Comparison of ENCODE assay signal across 26 cellular contexts in genomic region chr2:8115451-8115850, GRCh38.
"Had no signal": no experiment of that assay in that cellular context is flagged by ENCODE, and none has a peak within 500 bp of the region (broad histone marks: within the 10 kb centered on the region; RNA-seq: fewer than 3 reads in every experiment).

No MANE protein-coding gene starts in this region.

- H3K4me3 ChIP-seq: mucosa of descending colon, ovary, right atrium auricular region, skin epidermis, stomach, testis, tibial artery, uterus had no signal

- H3K27ac Mint-ChIP-seq: memory B cell; progenitor cell of endocrine pancreas; stimulated activated naive B cell treated with anti-CD40 and anti-IgM and Interleukin-4, amounts not matched to agents 10 μg/mL and 1 μg/mL and 100 μg/mL, for 72 hours had no signal

- H3K36me3 Mint-ChIP-seq: memory B cell; stimulated activated naive B cell treated with anti-CD40 and anti-IgM and Interleukin-4, amounts not matched to agents 10 μg/mL and 1 μg/mL and 100 μg/mL, for 72 hours had no signal

- H3K4me3 Mint-ChIP-seq: memory B cell; naive thymus-derived CD4-positive, alpha-beta T cell; natural killer cell treated with Interleukin-12 subunit alpha and Interleukin-12 subunit beta and Interleukin-15 and Interleukin-18, amount 100 ng/mL, for 72 hours; stimulated activated naive B cell treated with anti-CD40 and anti-IgM and Interleukin-4, amounts not matched to agents 10 μg/mL and 1 μg/mL and 100 μg/mL, for 72 hours had no signal

- H3K4me1 Mint-ChIP-seq: memory B cell had no signal

- DNase-seq: hippocampal formation; kidney glomerular epithelial cell; left cardiac atrium; midbrain; mucosa of descending colon; naive thymus-derived CD4-positive, alpha-beta T cell; ovary; stimulated activated CD4-positive, alpha-beta T cell treated with anti-CD3 and anti-CD28 coated beads, Interleukin-12 subunit alpha, Interleukin-12 subunit beta, amount 100 ng/mL, for 4 hours; stimulated activated CD4-positive, alpha-beta T cell treated with anti-CD3 and anti-CD28 coated beads, Interleukin-15, amount 100 ng/mL, for 24 hours; stimulated activated CD4-positive, alpha-beta T cell treated with anti-CD3 and anti-CD28 coated beads, Interleukin-2, amount 100 ng/mL, for 24 hours; stimulated activated CD4-positive, alpha-beta T cell treated with anti-CD3 and anti-CD28 coated beads, Interleukin-4, amount 100 ng/mL, for 1 hour; stimulated activated naive B cell treated with anti-CD40 and anti-IgM and Interleukin-4, amounts not matched to agents 10 μg/mL and 1 μg/mL and 100 μg/mL, for 72 hours; stimulated activated naive CD8-positive, alpha-beta T cell treated with anti-CD3 and anti-CD28 coated beads, Interleukin-15, Interleukin-2, amounts not matched to agents 100 U/mL and 50 U/mL, for 24 hours; stomach; testis; tibial artery; trophoblast cell; uterus had no signal

- H3K9me3 ChIP-seq: mucosa of descending colon, ovary, right atrium auricular region, stomach, testis, tibial artery, uterus had no signal

- ATAC-seq: left cardiac atrium; left lobe of liver; mucosa of descending colon; naive thymus-derived CD4-positive, alpha-beta T cell; natural killer cell treated with Interleukin-12 subunit alpha and Interleukin-12 subunit beta and Interleukin-15 and Interleukin-18, amount 100 ng/mL, for 72 hours; sciatic nerve; stimulated activated naive CD8-positive, alpha-beta T cell treated with anti-CD3 and anti-CD28 coated beads, Interleukin-15, Interleukin-2, amounts not matched to agents 100 U/mL and 50 U/mL, for 24 hours had no signal

- H3K36me3 ChIP-seq: ovary, right atrium auricular region, stomach, tibial artery, uterus had no signal

- H3K27ac ChIP-seq: ovary, right atrium auricular region, skin epidermis, stomach, testis, tibial artery, uterus had no signal

- H3K4me1 ChIP-seq: uterus had no signal

- H3K27me3 Mint-ChIP-seq: naive thymus-derived CD4-positive, alpha-beta T cell; natural killer cell treated with Interleukin-12 subunit alpha and Interleukin-12 subunit beta and Interleukin-15 and Interleukin-18, amount 100 ng/mL, for 72 hours had no signal

- H3K27me3 ChIP-seq: ovary, right atrium auricular region, testis, tibial artery, uterus had no signal

- FAIRE-seq: keratinocyte had no signal

- H3K9me3 Mint-ChIP-seq: memory B cell; natural killer cell treated with Interleukin-12 subunit alpha and Interleukin-12 subunit beta and Interleukin-15 and Interleukin-18, amount 100 ng/mL, for 72 hours; stimulated activated naive B cell treated with anti-CD40 and anti-IgM and Interleukin-4, amounts not matched to agents 10 μg/mL and 1 μg/mL and 100 μg/mL, for 72 hours had no signal
